In genomic region chr7:45111298-45112223, GRCh38 we compare ENCODE assay signal across 1 cellular context.
TF ChIP-seq lines count a peak whose summit lies in the region.

TSS of gene TBRG4 (minus strand) at chr7:45111697. CDS start at chr7:45109237, 2,460 bp downstream.

TF ChIP-seq in GM23338, 12 proteins besides CTCF, POLR2A, EP300 and RAD21 (continued from another document):
- TF ChIP-seq REST (IDR thresholded peaks at IDR 0.05; ENCODE audit: unreplicated experiment), result no peak
